ENCODE assay signal across 21 cellular contexts in genomic region chr7:36015733-36016132, GRCh38.
DNase-seq lines count a peak whose midpoint lies in the region; ATAC-seq and TF ChIP-seq lines count a peak whose summit lies in the region.
"Had no signal": no experiment of that assay in that cellular context is flagged by ENCODE, and none has a peak within 500 bp of the region (broad histone marks: within the 10 kb centered on the region; RNA-seq: fewer than 3 reads in every experiment).

No MANE protein-coding gene starts in this region.

- H3K4me1 ChIP-seq in foreskin keratinocyte (no peaks in the 10 kb centered on the region), upper lobe of right lung (no peaks in the 10 kb centered on the region)
- H3K4me1 ChIP-seq: heart right ventricle had no signal

- no peaks in the 10 kb centered on the region for H3K9me3 ChIP-seq in upper lobe of right lung
- H3K9me3 ChIP-seq: heart right ventricle, left lung had no signal

- H3K36me3 ChIP-seq in upper lobe of right lung, result no peaks in the 10 kb centered on the region
- H3K36me3 ChIP-seq: heart right ventricle, left lung had no signal

- H3K27me3 ChIP-seq in foreskin keratinocyte (no peaks in the 10 kb centered on the region), upper lobe of right lung (no peaks in the 10 kb centered on the region)
- H3K27me3 ChIP-seq: heart right ventricle, left lung had no signal

- H3K27ac ChIP-seq in foreskin keratinocyte (no peak overlapping the region), upper lobe of right lung (no peak overlapping the region)
- H3K27ac ChIP-seq: coronary artery, heart right ventricle, left lung had no signal

- no peak overlapping the region for H3K4me3 ChIP-seq in upper lobe of right lung
- H3K4me3 ChIP-seq: coronary artery, GM12878, heart right ventricle, left lung had no signal

- TF ChIP-seq CTCF in foreskin keratinocyte (conservative IDR thresholded peaks at IDR 0.05) (no peak), upper lobe of right lung (IDR thresholded peaks at IDR 0.05) (no peak)

- ATAC-seq in foreskin keratinocyte, result peak; percentile 74
- no peak for ATAC-seq in upper lobe of right lung
- ATAC-seq: activated naive CD8-positive, alpha-beta T cell treated with anti-CD3 and anti-CD28 coated beads, Interleukin-2, amount 50 U/mL, for 24 hours; GM12878; heart right ventricle; left lung; T-helper 17 cell had no signal

- DNase-seq in AG08395 (ENCODE audit: low spot score) (peak; percentile 24), HS-5 (ENCODE audit: low read depth) (peak; percentile 76), amniotic epithelial cell (ENCODE audit: low read depth) (peak; percentile 74), foreskin keratinocyte (peak; percentile 58 to 81), upper lobe of right lung (no peak), NCI-H2107 treated with DMSO at 0.1 percent for 48 hours (lab: John Stamatoyannopoulos, UW; ENCODE audit: unreplicated experiment) (no peak), NCI-H1694 treated with DMSO at 0.1 percent for 48 hours (lab: John Stamatoyannopoulos, UW) (no peak), NCI-H345 treated with DMSO at 0.1 percent for 48 hours (lab: John Stamatoyannopoulos, UW; ENCODE audit: unreplicated experiment) (no peak)
- DNase-seq: activated effector memory CD4-positive, alpha-beta T cell treated with anti-CD3 and anti-CD28 coated beads, Interleukin-2, amount 50 U/mL, for 16 hours; activated naive CD8-positive, alpha-beta T cell treated with anti-CD3 and anti-CD28 coated beads, Interleukin-2, amount 50 U/mL, for 24 hours; heart right ventricle; left lung; MM.1S; naive B cell; NCI-H1436; NCI-H524; nucleus accumbens; stimulated activated CD8-positive, alpha-beta memory T cell treated with anti-CD3 and anti-CD28 coated beads, Interleukin-4, amount 100 ng/mL, for 48 hours; T-helper 17 cell had no signal

- intact Hi-C loops in upper lobe of right lung (cut with DNase I), result no loop called here

Comparison
In these comparisons a context has a peak if more than half of its experiments do, and no peak if none do; other contexts are left out.
1. DNase-seq: peak in AG08395 (single experiment), HS-5 (single experiment), amniotic epithelial cell (single experiment) and foreskin keratinocyte (2 of 2); none in upper lobe of right lung (single experiment), NCI-H2107 treated with DMSO at 0.1 percent for 48 hours (single experiment), NCI-H1694 treated with DMSO at 0.1 percent for 48 hours (single experiment) and NCI-H345 treated with DMSO at 0.1 percent for 48 hours (single experiment).